In genomic region chr1:212161231-212161781, GRCh38 we compare ENCODE assay signal across 11 cellular contexts.
DNase-seq lines count a peak whose midpoint lies in the region; ATAC-seq and TF ChIP-seq lines count a peak whose summit lies in the region.
"Had no signal": no experiment of that assay in that cellular context is flagged by ENCODE, and none has a peak within 500 bp of the region (broad histone marks: within the 10 kb centered on the region; RNA-seq: fewer than 3 reads in every experiment).

No MANE protein-coding gene starts in this region.

- DNase-seq in activated CD4-positive, alpha-beta T cell treated with anti-CD3 and anti-CD28 coated beads for 48 hours, result peak; percentile 16
- no peak for DNase-seq in activated CD4-positive, alpha-beta T cell treated with anti-CD3 and anti-CD28 coated beads, Interleukin-2, amount 10 ng/mL, durations not matched to agents 7 days and 5 days
- DNase-seq in NCI-H2029 treated with DMSO at 0.1 percent for 48 hours (lab: John Stamatoyannopoulos, UW) (peak; percentile 26), breast epithelium (ENCODE audit: low spot score in 2 of 2) (peak in 1 of 2 donors; percentile 37), SIG-M5 (lab: John Stamatoyannopoulos, UW) (no peak), BE2C (no peak)
- DNase-seq: activated B cell treated with CpG ODN at 0.5 μM for 24 hours, sigmoid colon had no signal

- no peaks in the 10 kb centered on the region for H3K9me3 Mint-ChIP-seq in activated CD4-positive, alpha-beta T cell treated with anti-CD3 and anti-CD28 coated beads, Interleukin-2, amount 10 ng/mL, durations not matched to agents 7 days and 5 days
- H3K9me3 Mint-ChIP-seq: activated B cell treated with CpG ODN at 0.5 μM for 24 hours had no signal

- peaks cover 40% of the 10 kb centered on the region for H3K4me1 Mint-ChIP-seq in activated CD4-positive, alpha-beta T cell treated with anti-CD3 and anti-CD28 coated beads, Interleukin-2, amount 10 ng/mL, durations not matched to agents 7 days and 5 days

- intact Hi-C loops in breast epithelium (cut with DNase I; ENCODE audit: low total_unique reads), result no loop called here

- no peak overlapping the region for H3K4me3 ChIP-seq in breast epithelium
- no peak overlapping the region for H3K4me3 ChIP-seq in skeletal muscle tissue (ENCODE audit: low read length in 3 of 3)
- H3K4me3 ChIP-seq in BE2C (ENCODE audit: low read depth, low read length), result no peak overlapping the region
- H3K4me3 ChIP-seq: esophagus muscularis mucosa, sigmoid colon had no signal

- no peaks in the 10 kb centered on the region for H3K27me3 ChIP-seq in breast epithelium
- no peaks in the 10 kb centered on the region for H3K27me3 ChIP-seq in skeletal muscle tissue (ENCODE audit: control insufficient read depth in 3 of 3, insufficient read depth in 3 of 3, low read length in 3 of 3)
- no peaks in the 10 kb centered on the region for H3K27me3 ChIP-seq in BE2C
- H3K27me3 ChIP-seq: esophagus muscularis mucosa, sigmoid colon had no signal

- no peak for ATAC-seq in HG03457 (IDR thresholded peaks at IDR 0.05; ENCODE audit: unreplicated experiment)

- no peaks in the 10 kb centered on the region for H3K4me1 ChIP-seq in breast epithelium
- peaks cover 16 to 22% (median 17%) of the 10 kb centered on the region in 3 donors for H3K4me1 ChIP-seq in skeletal muscle tissue (ENCODE audit: control insufficient read depth in 3 of 3, insufficient read depth in 3 of 3, low read length in 3 of 3)
- H3K4me1 ChIP-seq in BE2C, result peaks cover 3% of the 10 kb centered on the region; the same call in 1 of the 2 replicates

- no peak overlapping the region for H3K27ac Mint-ChIP-seq in activated CD4-positive, alpha-beta T cell treated with anti-CD3 and anti-CD28 coated beads, Interleukin-2, amount 10 ng/mL, durations not matched to agents 7 days and 5 days
- H3K27ac Mint-ChIP-seq: activated B cell treated with CpG ODN at 0.5 μM for 24 hours had no signal

- H3K27ac ChIP-seq in breast epithelium, result peak overlapping the region; percentile 15 to 43
- H3K27ac ChIP-seq in skeletal muscle tissue (ENCODE audit: low read depth, low read length), result peak overlapping the region; percentile 50

- POLR2A ChIA-PET in activated CD4-positive, alpha-beta T cell treated with anti-CD3 and anti-CD28 coated beads, Interleukin-2, amount 10 ng/mL, durations not matched to agents 7 days and 5 days (lab: Charles Lee), result no interaction called here

- no peaks in the 10 kb centered on the region for H3K27me3 Mint-ChIP-seq in activated CD4-positive, alpha-beta T cell treated with anti-CD3 and anti-CD28 coated beads, Interleukin-2, amount 10 ng/mL, durations not matched to agents 7 days and 5 days
- H3K27me3 Mint-ChIP-seq: activated B cell treated with CpG ODN at 0.5 μM for 24 hours had no signal

- H3K36me3 Mint-ChIP-seq in activated CD4-positive, alpha-beta T cell treated with anti-CD3 and anti-CD28 coated beads, Interleukin-2, amount 10 ng/mL, durations not matched to agents 7 days and 5 days (ENCODE audit: low read depth), result peaks cover 6% of the 10 kb centered on the region

- CTCF ChIA-PET in activated CD4-positive, alpha-beta T cell treated with anti-CD3 and anti-CD28 coated beads, Interleukin-2, amount 10 ng/mL, durations not matched to agents 7 days and 5 days (lab: Charles Lee), result no interaction called here

- no peak for TF ChIP-seq CTCF in breast epithelium (IDR thresholded peaks at IDR 0.05)
- TF ChIP-seq CTCF in BE2C (IDR thresholded peaks at IDR 0.05; ENCODE audit: low read depth, low read length), result no peak

- no peak overlapping the region for H3K4me3 Mint-ChIP-seq in activated CD4-positive, alpha-beta T cell treated with anti-CD3 and anti-CD28 coated beads, Interleukin-2, amount 10 ng/mL, durations not matched to agents 7 days and 5 days
- H3K4me3 Mint-ChIP-seq: activated B cell treated with CpG ODN at 0.5 μM for 24 hours had no signal

- no peak for TF ChIP-seq POLR2A in breast epithelium (IDR thresholded peaks at IDR 0.05)

- H3K36me3 ChIP-seq in breast epithelium, result no peaks in the 10 kb centered on the region
- no peaks in the 10 kb centered on the region for H3K36me3 ChIP-seq in skeletal muscle tissue (ENCODE audit: control insufficient read depth in 3 of 3, insufficient read depth in 3 of 3, low read length in 3 of 3)
- H3K36me3 ChIP-seq in BE2C, result no peaks in the 10 kb centered on the region
- H3K36me3 ChIP-seq: esophagus muscularis mucosa, sigmoid colon had no signal

- no peak overlapping the region for H3K9ac ChIP-seq in skeletal muscle tissue (ENCODE audit: low read depth in 1 of 3, low read length in 3 of 3)

- H3K9me3 ChIP-seq in breast epithelium, result no peaks in the 10 kb centered on the region
- no peaks in the 10 kb centered on the region for H3K9me3 ChIP-seq in skeletal muscle tissue (ENCODE audit: control insufficient read depth in 3 of 3, low read length in 3 of 3)
- no peaks in the 10 kb centered on the region for H3K9me3 ChIP-seq in BE2C
- H3K9me3 ChIP-seq: esophagus muscularis mucosa, sigmoid colon had no signal

Comparison
In these comparisons a context has a peak if more than half of its experiments do, and no peak if none do; other contexts are left out.
1. DNase-seq: peak in activated CD4-positive, alpha-beta T cell treated with anti-CD3 and anti-CD28 coated beads for 48 hours (single experiment) and NCI-H2029 treated with DMSO at 0.1 percent for 48 hours (single experiment); none in activated CD4-positive, alpha-beta T cell treated with anti-CD3 and anti-CD28 coated beads, Interleukin-2, amount 10 ng/mL, durations not matched to agents 7 days and 5 days (single experiment), SIG-M5 (single experiment) and BE2C (single experiment).